ENCODE assay signal across 27 cellular contexts in genomic region chr6:85751374-85752055, GRCh38.
A peak's percentile ranks its signal among the peaks of the same experiment; 100 is the strongest.
DNase-seq lines count a peak whose midpoint lies in the region; ATAC-seq and TF ChIP-seq lines count a peak whose summit lies in the region.
"Had no signal": no experiment of that assay in that cellular context is flagged by ENCODE, and none has a peak within 500 bp of the region (broad histone marks: within the 10 kb centered on the region; RNA-seq: fewer than 3 reads in every experiment).

No MANE protein-coding gene starts in this region.

- H3K36me3 ChIP-seq in A673 (ENCODE audit: insufficient read depth, low read length, poor library complexity, severe bottlenecking) (no peaks in the 10 kb centered on the region), hepatocyte (replicated peaks; ENCODE audit: insufficient read depth, low read depth) (no peaks in the 10 kb centered on the region), rectal smooth muscle tissue (ENCODE audit: control insufficient read depth, insufficient read depth, low read length) (no peaks in the 10 kb centered on the region)
- H3K36me3 ChIP-seq: BLaER1 treated with 17β-estradiol and CSF1 and Interleukin-3, amounts not matched to agents 10 nM and 100 nM; HAP-1; SJCRH30 had no signal

- no peaks in the 10 kb centered on the region for H3K79me2 ChIP-seq in hepatocyte

- peak overlapping the region; percentile 18 for H3K4me2 ChIP-seq in hepatocyte
- H3K4me2 ChIP-seq: BLaER1 treated with 17β-estradiol and CSF1 and Interleukin-3, amounts not matched to agents 10 nM and 100 nM; GM23338; PC-9 had no signal

- TF ChIP-seq CTCF in A673 (conservative IDR thresholded peaks at IDR 0.05; ENCODE audit: low read depth, low read length) (no peak), hepatocyte (IDR thresholded peaks at IDR 0.05; ENCODE audit: poor library complexity) (no peak)
- no peak for TF ChIP-seq CTCF in activated CD8-positive, alpha-beta T cell treated with anti-CD3 and anti-CD28 coated beads for 36 hours (IDR thresholded peaks at IDR 0.05)

- DNase-seq in A673 (ENCODE audit: low spot score) (peak; percentile 10), M059J (ENCODE audit: low read depth) (peak; percentile 56), hepatocyte (ENCODE audit: low spot score) (peak; percentile 22), HK-2 (ENCODE audit: unreplicated experiment) (no peak), NCI-H446 (lab: John Stamatoyannopoulos, UW) (no peak)
- DNase-seq in activated CD8-positive, alpha-beta T cell treated with anti-CD3 and anti-CD28 coated beads for 36 hours, result no peak
- DNase-seq: AML-193; CD4-positive, alpha-beta T cell; MV-4-11; NCI-H1105; NCI-H1436 treated with DMSO at 0.1 percent for 48 hours; NCI-H187 treated with DMSO at 0.1 percent for 48 hours; NCI-H2171 treated with DMSO at 0.1 percent for 48 hours; NCI-H345; NCI-H524; NCI-H748 treated with DMSO at 0.1 percent for 48 hours; NK-92 treated with Interleukin-12 subunit alpha and Interleukin-12 subunit beta, amount 100 ng/mL, for 24 hours; PC-9; SJCRH30 had no signal

- no peaks in the 10 kb centered on the region for H3K9me3 Mint-ChIP-seq in activated CD8-positive, alpha-beta T cell treated with anti-CD3 and anti-CD28 coated beads for 36 hours
- H3K9me3 Mint-ChIP-seq: CD4-positive, alpha-beta T cell had no signal

- H3K9me2 ChIP-seq in hepatocyte (replicated peaks; ENCODE audit: insufficient read depth), result no peaks in the 10 kb centered on the region

- no peak overlapping the region for H3K4me3 Mint-ChIP-seq in activated CD8-positive, alpha-beta T cell treated with anti-CD3 and anti-CD28 coated beads for 36 hours
- H3K4me3 Mint-ChIP-seq: CD4-positive, alpha-beta T cell; GM23338 had no signal

- no peak overlapping the region for H3K27ac Mint-ChIP-seq in activated CD8-positive, alpha-beta T cell treated with anti-CD3 and anti-CD28 coated beads for 36 hours
- H3K27ac Mint-ChIP-seq: CD4-positive, alpha-beta T cell; GM23338 had no signal

- H3K27me3 ChIP-seq in A673 (replicated peaks; ENCODE audit: insufficient read depth, low read depth, low read length, poor library complexity) (no peaks in the 10 kb centered on the region), hepatocyte (no peaks in the 10 kb centered on the region), rectal smooth muscle tissue (ENCODE audit: control insufficient read depth, insufficient read depth, low read length) (no peaks in the 10 kb centered on the region)
- H3K27me3 ChIP-seq: BLaER1 treated with 17β-estradiol and CSF1 and Interleukin-3, amounts not matched to agents 10 nM and 100 nM; SJCRH30 had no signal

- WGBS in hepatocyte (ENCODE audit: low lambda C conversion rate, missing lambda C conversion rate), result 83% methylated on average over 5 of the region's 5 CpGs

- no peaks in the 10 kb centered on the region for H3K4me1 Mint-ChIP-seq in activated CD8-positive, alpha-beta T cell treated with anti-CD3 and anti-CD28 coated beads for 36 hours (ENCODE audit: low read depth)
- H3K4me1 Mint-ChIP-seq: GM23338 had no signal

- H4K20me1 ChIP-seq in hepatocyte (ENCODE audit: insufficient read depth, poor library complexity, severe bottlenecking), result no peaks in the 10 kb centered on the region
- H4K20me1 ChIP-seq: BLaER1 treated with 17β-estradiol and CSF1 and Interleukin-3, amounts not matched to agents 10 nM and 100 nM had no signal

- H3K27ac ChIP-seq in A673 (ENCODE audit: low read depth, low read length, poor library complexity, severe bottlenecking) (no peak overlapping the region), hepatocyte (no peak overlapping the region), rectal smooth muscle tissue (ENCODE audit: low read depth, low read length) (no peak overlapping the region)
- H3K27ac ChIP-seq: BLaER1 treated with 17β-estradiol and CSF1 and Interleukin-3, amounts not matched to agents 10 nM and 100 nM; HL-60; PC-9; SJCRH30 had no signal

- H3K9me3 ChIP-seq in A673 (ENCODE audit: low read depth, low read length, poor library complexity, severe bottlenecking) (no peaks in the 10 kb centered on the region), hepatocyte (ENCODE audit: low read depth) (no peaks in the 10 kb centered on the region)
- H3K9me3 ChIP-seq: BLaER1 treated with 17β-estradiol and CSF1 and Interleukin-3, amounts not matched to agents 10 nM and 100 nM; HAP-1; SJCRH30 had no signal

- H3K9ac ChIP-seq in rectal smooth muscle tissue (ENCODE audit: low read length), result no peak overlapping the region
- H3K9ac ChIP-seq: BLaER1 treated with 17β-estradiol and CSF1 and Interleukin-3, amounts not matched to agents 10 nM and 100 nM had no signal

- intact Hi-C loops in A673 (cut with micrococcal nuclease; ENCODE audit: unreplicated experiment), result no loop called here
- intact Hi-C loops in activated CD8-positive, alpha-beta T cell treated with anti-CD3 and anti-CD28 coated beads for 36 hours (cut with micrococcal nuclease), result no loop called here

- POLR2A ChIA-PET in A673 (lab: Charles Lee; ENCODE audit: low non-redundant PET), result no interaction called here
- POLR2A ChIA-PET in activated CD8-positive, alpha-beta T cell treated with anti-CD3 and anti-CD28 coated beads for 36 hours (lab: Charles Lee), result no interaction called here

- ATAC-seq in activated CD8-positive, alpha-beta T cell treated with anti-CD3 and anti-CD28 coated beads for 36 hours, result no peak
- no peak for ATAC-seq in GM19463 (IDR thresholded peaks at IDR 0.05; ENCODE audit: unreplicated experiment)
- ATAC-seq: GM23338, Right ventricle myocardium inferior, SK-N-SH treated with all-trans-retinoic acid at 6 μM for 48 hours had no signal

- H3K4me1 ChIP-seq in A673 (ENCODE audit: insufficient read depth, low read length, poor library complexity, severe bottlenecking), result no peaks in the 10 kb centered on the region
- peaks cover 6% of the 10 kb centered on the region for H3K4me1 ChIP-seq in hepatocyte (ENCODE audit: insufficient read depth)
- no peaks in the 10 kb centered on the region for H3K4me1 ChIP-seq in rectal smooth muscle tissue (ENCODE audit: control insufficient read depth, insufficient read depth, low read length)
- H3K4me1 ChIP-seq: BLaER1 treated with 17β-estradiol and CSF1 and Interleukin-3, amounts not matched to agents 10 nM and 100 nM; HAP-1; SJCRH30 had no signal

- CTCF ChIA-PET in A673 (lab: Charles Lee), result no interaction called here
- CTCF ChIA-PET in activated CD8-positive, alpha-beta T cell treated with anti-CD3 and anti-CD28 coated beads for 36 hours (lab: Charles Lee), result no interaction called here

- no TSS peak for BruUV-seq in A673 (replicated peaks; lab: Mats Ljungman, UMichigan)

- peaks cover 11% of the 10 kb centered on the region for H3K27me3 Mint-ChIP-seq in activated CD8-positive, alpha-beta T cell treated with anti-CD3 and anti-CD28 coated beads for 36 hours

- H2AFZ ChIP-seq in hepatocyte, result no peak overlapping the region
- H2AFZ ChIP-seq: GM23338, PC-9 had no signal

- H3K36me3 Mint-ChIP-seq in activated CD8-positive, alpha-beta T cell treated with anti-CD3 and anti-CD28 coated beads for 36 hours (ENCODE audit: low read depth), result no peaks in the 10 kb centered on the region

- H3K4me3 ChIP-seq in A673 (ENCODE audit: low read depth, low read length, poor library complexity, severe bottlenecking) (no peak overlapping the region), hepatocyte (no peak overlapping the region), rectal smooth muscle tissue (ENCODE audit: low read length) (peak overlapping the region; percentile 32)
- H3K4me3 ChIP-seq: BLaER1 treated with 17β-estradiol and CSF1 and Interleukin-3, amounts not matched to agents 10 nM and 100 nM; GM23338; HAP-1; PC-9; SJCRH30 had no signal

Comparison
In these comparisons a context has a peak if more than half of its experiments do, and no peak if none do; other contexts are left out.
1. DNase-seq: peak in A673 (single experiment), M059J (single experiment) and hepatocyte (single experiment); none in activated CD8-positive, alpha-beta T cell treated with anti-CD3 and anti-CD28 coated beads for 36 hours (single experiment), HK-2 (single experiment) and NCI-H446 (0 of 2).